Comparison of ENCODE assay signal across 27 cellular contexts in the genomic region with DNA sequence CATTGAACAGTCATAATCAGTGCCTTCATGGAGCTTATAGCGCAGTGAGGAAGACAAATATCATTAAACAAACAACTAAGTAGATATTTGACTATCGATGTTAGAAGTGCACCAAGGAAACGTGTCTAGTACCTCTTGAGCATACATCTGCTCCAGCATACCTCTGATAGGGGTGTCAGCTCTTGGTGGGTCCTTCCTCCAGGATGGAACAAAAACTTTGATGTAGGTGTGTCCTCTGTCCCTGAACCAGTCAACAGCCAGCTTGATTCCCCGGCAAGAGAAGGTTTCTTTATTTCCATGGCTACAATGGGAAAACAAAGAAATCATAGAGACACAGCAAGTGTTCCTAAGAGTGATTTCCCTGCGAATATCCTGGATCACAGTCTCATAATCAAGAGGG. TPM values are rescaled to one million over a fixed set of nuclear protein-coding genes. Genes with fewer than 3 reads are reported as not detected.
"Had no signal": no experiment of that assay in that cellular context is flagged by ENCODE, and none has a peak within 500 bp of the region (broad histone marks: within the 10 kb centered on the region; RNA-seq: fewer than 3 reads in every experiment).

No MANE protein-coding gene starts in this region.

- ATAC-seq: activated CD8-positive, alpha-beta memory T cell treated with anti-CD3 and anti-CD28 coated beads, Interleukin-2, amount 10 ng/mL, durations not matched to agents 7 days and 5 days; PC-3; WTC11 had no signal

- H3K9ac ChIP-seq: KMS-11 had no signal

- H3K4me1 Mint-ChIP-seq: WTC11 had no signal

- H3K27me3 Mint-ChIP-seq: activated CD4-positive, alpha-beta T cell treated with anti-CD3 and anti-CD28 coated beads, Interleukin-2, amount 10 ng/mL, durations not matched to agents 24 days and 14 days; activated CD8-positive, alpha-beta memory T cell treated with anti-CD3 and anti-CD28 coated beads, Interleukin-2, amount 10 ng/mL, durations not matched to agents 7 days and 5 days; activated naive CD4-positive, alpha-beta T cell treated with anti-CD3 and anti-CD28 coated beads, Interleukin-2, amount 10 ng/mL, durations not matched to agents 7 days and 5 days; activated naive CD8-positive, alpha-beta T cell treated with anti-CD3 and anti-CD28 coated beads for 36 hours had no signal

- H3K4me3 Mint-ChIP-seq: activated CD4-positive, alpha-beta T cell treated with anti-CD3 and anti-CD28 coated beads, Interleukin-2, amount 10 ng/mL, durations not matched to agents 24 days and 14 days; activated CD8-positive, alpha-beta memory T cell treated with anti-CD3 and anti-CD28 coated beads, Interleukin-2, amount 10 ng/mL, durations not matched to agents 7 days and 5 days; activated naive CD4-positive, alpha-beta T cell treated with anti-CD3 and anti-CD28 coated beads, Interleukin-2, amount 10 ng/mL, durations not matched to agents 7 days and 5 days; activated naive CD8-positive, alpha-beta T cell treated with anti-CD3 and anti-CD28 coated beads for 36 hours; T-helper 1 cell treated with Interleukin-12 subunit alpha and Interleukin-12 subunit beta and Interleukin-4 antibody, amounts not matched to agents 30 μg/mL and 1 μg/mL, for 36 hours; WTC11 had no signal

- H3K27ac Mint-ChIP-seq: activated CD8-positive, alpha-beta memory T cell treated with anti-CD3 and anti-CD28 coated beads, Interleukin-2, amount 10 ng/mL, durations not matched to agents 7 days and 5 days; activated naive CD8-positive, alpha-beta T cell treated with anti-CD3 and anti-CD28 coated beads for 36 hours; activated T-helper 2 cell treated with anti-CD3 and anti-CD28 coated beads, Interferon-gamma antibody, Interleukin-2, Interleukin-4, amounts not matched to agents 10 μg/mL and 5 μg/mL and 100 μg/mL, durations not matched to agents 14 hours and 24 hours and 36 hours; T-helper 1 cell treated with Interleukin-12 subunit alpha and Interleukin-12 subunit beta and Interleukin-4 antibody, amounts not matched to agents 30 μg/mL and 1 μg/mL, for 36 hours; WTC11 had no signal

- FAIRE-seq: RCC 7860 had no signal

- DNase-seq: activated CD4-positive, alpha-beta T cell treated with anti-CD3 and anti-CD28 coated beads for 1 hour; activated CD4-positive, alpha-beta T cell treated with anti-CD3 and anti-CD28 coated beads, Interleukin-2, amount 10 ng/mL, durations not matched to agents 24 days and 14 days; activated CD4-positive, alpha-beta T cell treated with anti-CD3 and anti-CD28 coated beads, Interleukin-2, amount 50 U/mL, for 48 hours; activated CD8-positive, alpha-beta memory T cell treated with anti-CD3 and anti-CD28 coated beads, Interleukin-2, amount 10 ng/mL, durations not matched to agents 7 days and 5 days; activated gamma-delta T cell treated with Interleukin-2 at 50 U/mL for 16 hours; activated naive CD4-positive, alpha-beta T cell treated with anti-CD3 and anti-CD28 coated beads, Interleukin-2, amount 10 ng/mL, durations not matched to agents 7 days and 5 days; activated naive CD8-positive, alpha-beta T cell treated with anti-CD3 and anti-CD28 coated beads for 36 hours; activated T-cell treated with anti-CD3 and anti-CD28 coated beads, Interleukin-2, amount 50 U/mL, for 48 hours; brain microvascular endothelial cell; MG63; MV-4-11; NCI-H1092 treated with DMSO at 0.1 percent for 48 hours; NCI-H1417 treated with DMSO at 0.1 percent for 48 hours; NCI-H1694; NCI-H2081; NCI-H446; NCI-H69; PC-3; SHP77; T-helper 9 cell had no signal

- H3K4me3 ChIP-seq: cardiac muscle cell, MG63 had no signal

- H3K9me3 Mint-ChIP-seq: activated CD4-positive, alpha-beta T cell treated with anti-CD3 and anti-CD28 coated beads, Interleukin-2, amount 10 ng/mL, durations not matched to agents 24 days and 14 days; activated naive CD4-positive, alpha-beta T cell treated with anti-CD3 and anti-CD28 coated beads, Interleukin-2, amount 10 ng/mL, durations not matched to agents 7 days and 5 days; activated naive CD8-positive, alpha-beta T cell treated with anti-CD3 and anti-CD28 coated beads for 36 hours; activated T-helper 2 cell treated with anti-CD3 and anti-CD28 coated beads, Interferon-gamma antibody, Interleukin-2, Interleukin-4, amounts not matched to agents 10 μg/mL and 5 μg/mL and 100 μg/mL, durations not matched to agents 14 hours and 24 hours and 36 hours; T-helper 1 cell treated with Interleukin-12 subunit alpha and Interleukin-12 subunit beta and Interleukin-4 antibody, amounts not matched to agents 30 μg/mL and 1 μg/mL, for 36 hours; WTC11 had no signal

- H3K36me3 Mint-ChIP-seq: WTC11 had no signal

- H3K27me3 ChIP-seq: brain microvascular endothelial cell, cardiac muscle cell, MG63 had no signal

- H3K4me2 ChIP-seq: KMS-11 had no signal

- H3K36me3 ChIP-seq: brain microvascular endothelial cell, cardiac muscle cell, MG63 had no signal

- H3K9me3 ChIP-seq: MG63 had no signal

- H3K27ac ChIP-seq: brain microvascular endothelial cell, cardiac muscle cell, KMS-11 had no signal

RNA-seq across cellular contexts. Expression of a gene that starts 23.1 kb away (rescaled TPM):
- total RNA-seq: PC-3, SK-MEL-5 had no signal
